In genomic region chr4:36159208-36159607, GRCh38 we compare ENCODE assay signal across 1 cellular context.
TF ChIP-seq lines count a peak whose summit lies in the region.

No MANE protein-coding gene starts in this region.

TF ChIP-seq in HCT116, 20 proteins besides CTCF, POLR2A, EP300 and RAD21 (continued from another document):
- TF ChIP-seq EZH2phosphoT487 (IDR thresholded peaks at IDR 0.05; ENCODE audit: borderline replicate concordance) (no peak), ELF1 (IDR thresholded peaks at IDR 0.05; ENCODE audit: borderline replicate concordance, low read depth) (no peak), POLR2AphosphoS5 (IDR thresholded peaks at IDR 0.05; ENCODE audit: low read depth, low read length) (no peak), FOSL1 (IDR thresholded peaks at IDR 0.05; ENCODE audit: low read depth) (no peak), SIN3A (IDR thresholded peaks at IDR 0.05; ENCODE audit: low read depth) (no peak), CEBPB (IDR thresholded peaks at IDR 0.05; ENCODE audit: low read depth) (no peak), REST (IDR thresholded peaks at IDR 0.05; ENCODE audit: low read depth) (no peak), ZNF274 (IDR thresholded peaks at IDR 0.05; ENCODE audit: low read depth, low read length) (no peak), TCF7L2 (IDR thresholded peaks at IDR 0.05; ENCODE audit: borderline replicate concordance, extremely low read depth, insufficient read depth, insufficient read length) (no peak), ATF3 (IDR thresholded peaks at IDR 0.05) (no peak), ZFX (IDR thresholded peaks at IDR 0.05) (no peak)
TF ChIP-seq in HCT116: peak in this region for 0.
